ENCODE assay signal across 9 cellular contexts in the genomic region with DNA sequence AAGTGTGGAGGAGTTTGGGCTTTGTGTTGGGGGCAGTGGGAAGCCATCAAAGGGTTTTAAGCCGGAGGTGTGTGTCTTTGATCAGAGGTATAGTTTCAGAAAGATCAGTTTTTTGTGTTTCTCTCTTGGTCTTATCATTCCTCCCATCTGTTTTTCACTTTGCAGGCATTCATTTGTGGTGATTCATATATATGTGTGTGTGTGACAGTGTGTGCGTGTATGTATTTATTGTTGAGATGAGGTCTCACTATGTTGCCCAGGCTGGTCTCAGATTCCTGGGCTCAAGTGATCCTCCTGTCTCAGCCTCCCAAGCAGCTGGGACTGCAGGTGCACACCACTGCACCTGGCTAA. TPM values are rescaled to one million over a fixed set of nuclear protein-coding genes. Genes with fewer than 3 reads are reported as not detected.
DNase-seq lines count a peak whose midpoint lies in the region; ATAC-seq and TF ChIP-seq lines count a peak whose summit lies in the region.
"Had no signal": no experiment of that assay in that cellular context is flagged by ENCODE, and none has a peak within 500 bp of the region (broad histone marks: within the 10 kb centered on the region; RNA-seq: fewer than 3 reads in every experiment).

No MANE protein-coding gene starts in this region.

- in situ Hi-C loops in Panc1 (cut with HindIII; ENCODE audit: low pct_unique_long_range_greater_than_20kb, low sequenced_read_pairs): no loop called here

- H3K27me3 ChIP-seq in Panc1 (ENCODE audit: control insufficient read depth, insufficient read depth, low read length) (no peaks in the 10 kb centered on the region), endodermal cell (ENCODE audit: control insufficient read depth, insufficient read depth, low read length, poor library complexity, severe bottlenecking) (no peaks in the 10 kb centered on the region), ovary (no peaks in the 10 kb centered on the region)

- peaks cover 5% of the 10 kb centered on the region for H3K9me3 Mint-ChIP-seq in endodermal cell
- no peaks in the 10 kb centered on the region for H3K9me3 Mint-ChIP-seq in stimulated activated effector memory CD8-positive, alpha-beta T cell treated with anti-CD3 and anti-CD28 coated beads, Interleukin-12 subunit alpha, Interleukin-12 subunit beta, amount 100 ng/mL, for 72 hours
- H3K9me3 Mint-ChIP-seq: brain had no signal

- TF ChIP-seq POLR2A in ovary (IDR thresholded peaks at IDR 0.05): no peak

- H3K27ac ChIP-seq in Panc1 (ENCODE audit: low read length) (peak overlapping the region; percentile 88), endodermal cell (ENCODE audit: low read depth, low read length) (no peak overlapping the region), ovary (no peak overlapping the region)

- no peak for DNase-seq in Panc1 (ENCODE audit: low read depth, low spot score)
- no peak for DNase-seq in endodermal cell
- no peak for DNase-seq in ovary
- no peak for DNase-seq in HK-2 (ENCODE audit: unreplicated experiment)
- DNase-seq in effector CD4-positive, alpha-beta T cell: no peak
- no peak for DNase-seq in stimulated activated effector memory CD8-positive, alpha-beta T cell treated with anti-CD3 and anti-CD28 coated beads, Interleukin-12 subunit alpha, Interleukin-12 subunit beta, amount 100 ng/mL, for 72 hours (ENCODE audit: low spot score in 2 of 2)

- H3K27ac Mint-ChIP-seq in endodermal cell: no peak overlapping the region
- no peak overlapping the region for H3K27ac Mint-ChIP-seq in stimulated activated effector memory CD8-positive, alpha-beta T cell treated with anti-CD3 and anti-CD28 coated beads, Interleukin-12 subunit alpha, Interleukin-12 subunit beta, amount 100 ng/mL, for 72 hours
- H3K27ac Mint-ChIP-seq: brain had no signal

- BruUV-seq in Panc1 (replicated peaks; lab: Mats Ljungman, UMichigan): no TSS peak

- WGBS in endodermal cell (ENCODE audit: insufficient coverage in 1 of 2, insufficient read length in 1 of 2), 2 experiments: 94% methylated on average over 2 of the region's 2 CpGs; no CpG with 5 or more reads in 1 of the 2 experiments
- 75 to 89% (median 81%) methylated on average over 2 of the region's 2 CpGs for WGBS in ovary, 3 donors

- no peaks in the 10 kb centered on the region for H3K36me3 ChIP-seq in ES-I3 (ENCODE audit: insufficient read depth, low read length)
- H3K36me3 ChIP-seq in Panc1 (ENCODE audit: control insufficient read depth, insufficient read depth, low read length): no peaks in the 10 kb centered on the region
- no peaks in the 10 kb centered on the region for H3K36me3 ChIP-seq in endodermal cell (ENCODE audit: control insufficient read depth, insufficient read depth, low read length)
- no peaks in the 10 kb centered on the region for H3K36me3 ChIP-seq in ovary

- CTCF ChIA-PET in Panc1 (lab: Charles Lee): no interaction called here

- intact Hi-C loops in Panc1 (cut with micrococcal nuclease; ENCODE audit: unreplicated experiment) (loop anchor here (10.0 kb wide), 1 partner anchor 72 kb away; no protein-coding TSS in a partner anchor), ovary (cut with DNase I) (loop anchor here in 3 of 4 donors (5.0 kb wide), 3 partner anchors 69 to 79 kb away; no protein-coding TSS in a partner anchor)

- H3K27me3 Mint-ChIP-seq in endodermal cell (ENCODE audit: insufficient read depth): no peaks in the 10 kb centered on the region

- H3K4me1 Mint-ChIP-seq in endodermal cell: peaks cover 11% of the 10 kb centered on the region
- H3K4me1 Mint-ChIP-seq in stimulated activated effector memory CD8-positive, alpha-beta T cell treated with anti-CD3 and anti-CD28 coated beads, Interleukin-12 subunit alpha, Interleukin-12 subunit beta, amount 100 ng/mL, for 72 hours: no peaks in the 10 kb centered on the region

- ATAC-seq in Panc1 (no peak), GM18861 (IDR thresholded peaks at IDR 0.05; ENCODE audit: unreplicated experiment) (no peak)
- no peak for ATAC-seq in stimulated activated effector memory CD8-positive, alpha-beta T cell treated with anti-CD3 and anti-CD28 coated beads, Interleukin-12 subunit alpha, Interleukin-12 subunit beta, amount 100 ng/mL, for 72 hours

- POLR2A ChIA-PET in Panc1 (lab: Charles Lee): no interaction called here

- H3K9ac ChIP-seq in ES-I3 (ENCODE audit: low read depth, low read length) (peak overlapping the region; percentile 66), endodermal cell (ENCODE audit: extremely low read depth, low read length, poor library complexity, severe bottlenecking) (peak overlapping the region; percentile 75)

- no peak overlapping the region for H3K4me3 Mint-ChIP-seq in endodermal cell
- no peak overlapping the region for H3K4me3 Mint-ChIP-seq in stimulated activated effector memory CD8-positive, alpha-beta T cell treated with anti-CD3 and anti-CD28 coated beads, Interleukin-12 subunit alpha, Interleukin-12 subunit beta, amount 100 ng/mL, for 72 hours
- H3K4me3 Mint-ChIP-seq: brain had no signal

- no peaks in the 10 kb centered on the region for H3K36me3 Mint-ChIP-seq in endodermal cell (ENCODE audit: low read depth)
- no peaks in the 10 kb centered on the region for H3K36me3 Mint-ChIP-seq in stimulated activated effector memory CD8-positive, alpha-beta T cell treated with anti-CD3 and anti-CD28 coated beads, Interleukin-12 subunit alpha, Interleukin-12 subunit beta, amount 100 ng/mL, for 72 hours
- H3K36me3 Mint-ChIP-seq: brain had no signal

- H3K4me1 ChIP-seq in ES-I3 (ENCODE audit: insufficient read depth, low read length) (peaks cover 5% of the 10 kb centered on the region), Panc1 (ENCODE audit: control insufficient read depth, insufficient read depth, low read length) (peaks cover 13% of the 10 kb centered on the region), endodermal cell (ENCODE audit: control insufficient read depth, insufficient read depth, low read length) (no peaks in the 10 kb centered on the region), ovary (ENCODE audit: insufficient read depth) (peaks cover 5% of the 10 kb centered on the region)

- H3K4me3 ChIP-seq in Panc1 (ENCODE audit: low read depth in 2 of 2, low read length in 2 of 2) (peak overlapping the region; percentile 68 to 94), endodermal cell (ENCODE audit: low read length) (peak overlapping the region; percentile 92), ovary (peak overlapping the region; percentile 80)

- TF ChIP-seq CTCF in Panc1 (IDR thresholded peaks at IDR 0.05) (no peak), endodermal cell (conservative IDR thresholded peaks at IDR 0.05) (no peak), ovary (IDR thresholded peaks at IDR 0.05) (no peak)

- H3K9me3 ChIP-seq in ES-I3 (ENCODE audit: control insufficient read depth, insufficient read depth, low read length): no peaks in the 10 kb centered on the region; the same call in 1 of the 2 replicates
- H3K9me3 ChIP-seq in Panc1 (ENCODE audit: control insufficient read depth, insufficient read depth, low read depth, low read length): no peaks in the 10 kb centered on the region
- no peaks in the 10 kb centered on the region for H3K9me3 ChIP-seq in endodermal cell (ENCODE audit: control insufficient read depth, low read length)
- H3K9me3 ChIP-seq in ovary: no peaks in the 10 kb centered on the region

- TF ChIP-seq EP300 in ovary (IDR thresholded peaks at IDR 0.05): no peak

RNA-seq across cellular contexts. Expression of a gene that starts 11.1 kb away (rescaled TPM):
- total RNA-seq in Panc1 (2021; ENCODE audit: unreplicated experiment): 76.4 TPM
- 90.5 TPM for polyA plus RNA-seq in Panc1 (2012; ENCODE audit: insufficient read length)
- 10 to 100 TPM; 75.6 to 91.3 TPM for total RNA-seq in endodermal cell
- polyA plus RNA-seq in endodermal cell (2013, experiment 1 of 2): 60.3 TPM
- 61.1 TPM for polyA plus RNA-seq in endodermal cell (2013, experiment 2 of 2)
- total RNA-seq in ovary: 100 to 1,000 TPM in 1 of 7 donors, 10 to 100 TPM in 6; 52.1 to 113 (median 90.1) TPM
- polyA plus RNA-seq in ovary: 100 to 1,000 TPM in 1 of 2 donors, 10 to 100 TPM in 1; 69.4 to 171 TPM

RNA-seq across cellular contexts. Expression of a gene that starts 49.4 kb away (rescaled TPM):
- total RNA-seq in Panc1 (2021; ENCODE audit: unreplicated experiment) (66.3 TPM), endodermal cell (10 to 100 TPM; 61.5 to 77.6 TPM), ovary (100 to 1,000 TPM in 1 of 7 donors, 10 to 100 TPM in 6; 37.0 to 114 (median 49.9) TPM)
- polyA plus RNA-seq in Panc1 (2012; ENCODE audit: insufficient read length): 91.5 TPM
- 59.0 TPM for polyA plus RNA-seq in endodermal cell (2013, experiment 1 of 2)
- polyA plus RNA-seq in endodermal cell (2013, experiment 2 of 2): 64.1 TPM
- polyA plus RNA-seq in ovary: 10 to 100 TPM; 46.9 to 74.9 TPM

RNA-seq across cellular contexts. Expression of a gene that starts 57.3 kb away (rescaled TPM):
- 37.4 TPM for total RNA-seq in Panc1 (2021; ENCODE audit: unreplicated experiment)
- polyA plus RNA-seq in Panc1 (2012; ENCODE audit: insufficient read length): 19.1 TPM
- total RNA-seq in endodermal cell: 10 to 100 TPM; 18.3 to 19.4 TPM
- 8.7 TPM for polyA plus RNA-seq in endodermal cell (2013, experiment 1 of 2)
- 7.1 TPM for polyA plus RNA-seq in endodermal cell (2013, experiment 2 of 2)
- total RNA-seq in ovary: 10 to 100 TPM in 6 of 7 donors, 1 to 10 TPM in 1; 5.6 to 25.1 (median 12.4) TPM
- polyA plus RNA-seq in ovary: 1 to 10 TPM; 3.1 to 7.4 TPM
